ENCODE assay signal across 21 cellular contexts in genomic region chr6:44235891-44236516, GRCh38. TPM values are rescaled to one million over a fixed set of nuclear protein-coding genes. Genes with fewer than 3 reads are reported as not detected.
DNase-seq lines count a peak whose midpoint lies in the region; ATAC-seq and TF ChIP-seq lines count a peak whose summit lies in the region.
"Had no signal": no experiment of that assay in that cellular context is flagged by ENCODE, and none has a peak within 500 bp of the region (broad histone marks: within the 10 kb centered on the region; RNA-seq: fewer than 3 reads in every experiment).

No MANE protein-coding gene starts in this region.

- TF ChIP-seq CTCF in brain (conservative IDR thresholded peaks at IDR 0.05) (no peak), transverse colon (IDR thresholded peaks at IDR 0.05) (no peak)

- no peak for DNase-seq in activated T-cell treated with anti-CD3 and anti-CD28 coated beads, Interleukin-2, amount 50 U/mL, for 4 hours
- DNase-seq in activated T-cell treated with anti-CD3 and anti-CD28 coated beads, Interleukin-2, amount 50 U/mL, for 24 hours: no peak
- DNase-seq in transverse colon (no peak), GDM1 (lab: John Stamatoyannopoulos, UW) (no peak)
- no peak for DNase-seq in stimulated activated CD4-positive, alpha-beta T cell treated with anti-CD3 and anti-CD28 coated beads, Interleukin-2, amount 100 ng/mL, for 48 hours
- DNase-seq: 8988T; activated CD4-positive, alpha-beta T cell treated with anti-CD3 and anti-CD28 coated beads for 48 hours; CD4-positive, CD25-positive, alpha-beta regulatory T cell; H7; hippocampal formation; naive thymus-derived CD4-positive, alpha-beta T cell; NCI-H774; stimulated activated CD4-positive, alpha-beta T cell treated with anti-CD3 and anti-CD28 coated beads, Interleukin-4, amount 100 ng/mL, for 1 hour; T-helper 17 cell had no signal

- intact Hi-C loops in transverse colon (cut with DNase I; ENCODE audit: low total_unique reads): loop anchor here (2.0 to 5.0 kb wide), 2 partner anchors 15 to 64 kb away; no protein-coding TSS in a partner anchor

- H3K27ac ChIP-seq in muscle layer of duodenum (ENCODE audit: low read length) (peak overlapping the region; percentile 75), transverse colon (peak overlapping the region; percentile 62 to 94 (median 92))

- no peaks in the 10 kb centered on the region for H3K27me3 ChIP-seq in muscle layer of duodenum (ENCODE audit: low read depth, low read length)
- no peaks in the 10 kb centered on the region for H3K27me3 ChIP-seq in transverse colon
- H3K27me3 ChIP-seq: adrenal gland had no signal

- peaks cover 21% of the 10 kb centered on the region for H3K4me1 Mint-ChIP-seq in activated T-cell treated with anti-CD3 and anti-CD28 coated beads, Interleukin-2, amount 50 U/mL, for 4 hours (ENCODE audit: low read depth)
- peaks cover 32% of the 10 kb centered on the region for H3K4me1 Mint-ChIP-seq in activated T-cell treated with anti-CD3 and anti-CD28 coated beads, Interleukin-2, amount 50 U/mL, for 24 hours (ENCODE audit: low read depth)
- peaks cover 60% of the 10 kb centered on the region for H3K4me1 Mint-ChIP-seq in brain

- in situ Hi-C loops in transverse colon (cut with MboI; ENCODE audit: low pct_ligation_motif_present in 1 of 4, low pct_unique_long_range_greater_than_20kb in 1 of 4, low sequenced_read_pairs in 3 of 4): loop anchor here in 2 of 4 donors (10.0 kb wide), 2 partner anchors 61 to 71 kb away; no protein-coding TSS in a partner anchor

- H3K4me1 ChIP-seq in muscle layer of duodenum (ENCODE audit: control insufficient read depth in 1 of 2, insufficient read depth in 2 of 2, low read length in 2 of 2) (peaks cover 15 to 59% of the 10 kb centered on the region in 2 donors), transverse colon (peaks cover 32 to 53% (median 39%) of the 10 kb centered on the region in 4 donors)

- no peak for TF ChIP-seq EP300 in transverse colon (IDR thresholded peaks at IDR 0.05; ENCODE audit: low read depth)

- WGBS in transverse colon (ENCODE audit: low coverage in 1 of 2), 2 donors: 90 to 98% methylated on average over 4 to 6 of the region's 6 CpGs

- H3K27me3 Mint-ChIP-seq in activated T-cell treated with anti-CD3 and anti-CD28 coated beads, Interleukin-2, amount 50 U/mL, for 4 hours (ENCODE audit: low read depth): no peaks in the 10 kb centered on the region
- H3K27me3 Mint-ChIP-seq in activated T-cell treated with anti-CD3 and anti-CD28 coated beads, Interleukin-2, amount 50 U/mL, for 24 hours: no peaks in the 10 kb centered on the region
- H3K27me3 Mint-ChIP-seq in brain: peaks cover 4% of the 10 kb centered on the region
- H3K27me3 Mint-ChIP-seq: CD4-positive, CD25-positive, alpha-beta regulatory T cell; naive thymus-derived CD4-positive, alpha-beta T cell; T-helper 17 cell had no signal

- H3K4me3 ChIP-seq in muscle layer of duodenum (ENCODE audit: low read depth in 1 of 2, low read length in 2 of 2): no peak overlapping the region
- H3K4me3 ChIP-seq in transverse colon: no peak overlapping the region
- H3K4me3 ChIP-seq: adrenal gland, coronary artery had no signal

- TF ChIP-seq POLR2A in transverse colon (IDR thresholded peaks at IDR 0.05): no peak

- H3K9me3 ChIP-seq in muscle layer of duodenum (ENCODE audit: control insufficient read depth in 1 of 2, low read length in 2 of 2) (no peaks in the 10 kb centered on the region), transverse colon (no peaks in the 10 kb centered on the region)
- H3K9me3 ChIP-seq: adrenal gland had no signal

- H3K36me3 Mint-ChIP-seq in activated T-cell treated with anti-CD3 and anti-CD28 coated beads, Interleukin-2, amount 50 U/mL, for 4 hours (ENCODE audit: insufficient read depth): peaks cover 17% of the 10 kb centered on the region
- peaks cover 62% of the 10 kb centered on the region for H3K36me3 Mint-ChIP-seq in activated T-cell treated with anti-CD3 and anti-CD28 coated beads, Interleukin-2, amount 50 U/mL, for 24 hours (ENCODE audit: low read depth)
- peaks cover 10% of the 10 kb centered on the region for H3K36me3 Mint-ChIP-seq in brain
- H3K36me3 Mint-ChIP-seq: CD4-positive, CD25-positive, alpha-beta regulatory T cell; naive thymus-derived CD4-positive, alpha-beta T cell had no signal

- ATAC-seq in activated T-cell treated with anti-CD3 and anti-CD28 coated beads, Interleukin-2, amount 50 U/mL, for 4 hours: no peak
- no peak for ATAC-seq in GM18868 (IDR thresholded peaks at IDR 0.05; ENCODE audit: unreplicated experiment)
- ATAC-seq: esophagus mucosa; naive thymus-derived CD4-positive, alpha-beta T cell; T-helper 17 cell had no signal

- no peak overlapping the region for H3K27ac Mint-ChIP-seq in activated T-cell treated with anti-CD3 and anti-CD28 coated beads, Interleukin-2, amount 50 U/mL, for 24 hours
- H3K27ac Mint-ChIP-seq in brain: peak overlapping the region in 3 of 5 experiments; percentile 65 to 94 (median 93)
- H3K27ac Mint-ChIP-seq: naive thymus-derived CD4-positive, alpha-beta T cell; T-helper 17 cell had no signal

- H3K36me3 ChIP-seq in muscle layer of duodenum (ENCODE audit: control insufficient read depth in 1 of 2, insufficient read depth in 2 of 2, low read length in 2 of 2) (peaks cover 4 to 5% of the 10 kb centered on the region in 2 donors), transverse colon (no peaks in the 10 kb centered on the region)

- peak overlapping the region; percentile 24 for H3K4me3 Mint-ChIP-seq in activated T-cell treated with anti-CD3 and anti-CD28 coated beads, Interleukin-2, amount 50 U/mL, for 4 hours
- H3K4me3 Mint-ChIP-seq in activated T-cell treated with anti-CD3 and anti-CD28 coated beads, Interleukin-2, amount 50 U/mL, for 24 hours: no peak overlapping the region
- peak overlapping the region in 2 of 5 experiments; percentile 32 to 35 for H3K4me3 Mint-ChIP-seq in brain
- H3K4me3 Mint-ChIP-seq: T-helper 17 cell had no signal

- no peaks in the 10 kb centered on the region for H3K9me3 Mint-ChIP-seq in activated T-cell treated with anti-CD3 and anti-CD28 coated beads, Interleukin-2, amount 50 U/mL, for 4 hours
- H3K9me3 Mint-ChIP-seq in activated T-cell treated with anti-CD3 and anti-CD28 coated beads, Interleukin-2, amount 50 U/mL, for 24 hours: no peaks in the 10 kb centered on the region
- H3K9me3 Mint-ChIP-seq in brain: peaks cover 0 to 4% (median 0%) of the 10 kb centered on the region in 5 experiments
- H3K9me3 Mint-ChIP-seq: CD4-positive, CD25-positive, alpha-beta regulatory T cell; naive thymus-derived CD4-positive, alpha-beta T cell had no signal

RNA-seq across cellular contexts. Expression of gene HSP90AB1, which starts 10.9 kb away (rescaled TPM):
- total RNA-seq in activated T-cell treated with anti-CD3 and anti-CD28 coated beads, Interleukin-2, amount 50 U/mL, for 4 hours: 1,000 to 10,000 TPM; 3,050 to 3,190 (median 3,088) TPM
- 1,424 TPM for polyA plus RNA-seq in brain (ENCODE audit: insufficient read depth, low read depth, low replicate concordance)
- total RNA-seq in transverse colon: 100 to 1,000 TPM; 105 to 371 (median 242) TPM

RNA-seq across cellular contexts. Expression of gene SLC29A1, which starts 12.6 kb away (rescaled TPM):
- 100 to 1,000 TPM; 165 to 199 (median 181) TPM for total RNA-seq in activated T-cell treated with anti-CD3 and anti-CD28 coated beads, Interleukin-2, amount 50 U/mL, for 4 hours
- 35.6 TPM for polyA plus RNA-seq in brain (ENCODE audit: insufficient read depth, low read depth, low replicate concordance)
- 10 to 100 TPM; 25.1 to 45.2 (median 35.6) TPM for total RNA-seq in transverse colon

RNA-seq across cellular contexts. Expression of gene MYMX, which starts 19.3 kb away (rescaled TPM):
- not detected for total RNA-seq in activated T-cell treated with anti-CD3 and anti-CD28 coated beads, Interleukin-2, amount 50 U/mL, for 4 hours
- not detected for polyA plus RNA-seq in brain (ENCODE audit: insufficient read depth, low read depth, low replicate concordance)
- under 1 TPM in 1 of 4 donors, not detected in 3; 0.95 TPM for total RNA-seq in transverse colon
- total RNA-seq: CD4-positive, CD25-positive, alpha-beta regulatory T cell; naive thymus-derived CD4-positive, alpha-beta T cell; RPMI7951; T-helper 17 cell had no signal
- polyA plus RNA-seq: CD4-positive, CD25-positive, alpha-beta regulatory T cell; naive thymus-derived CD4-positive, alpha-beta T cell had no signal

RNA-seq across cellular contexts. Expression of gene SLC35B2, which starts 21.3 kb away (rescaled TPM):
- total RNA-seq in activated T-cell treated with anti-CD3 and anti-CD28 coated beads, Interleukin-2, amount 50 U/mL, for 4 hours: 10 to 100 TPM; 35.0 to 42.5 (median 40.8) TPM
- polyA plus RNA-seq in brain (ENCODE audit: insufficient read depth, low read depth, low replicate concordance): 68.7 TPM
- 10 to 100 TPM in 3 of 4 donors, 1 to 10 TPM in 1; 9.0 to 36.4 (median 22.5) TPM for total RNA-seq in transverse colon

RNA-seq across cellular contexts. Expression of gene NFKBIE, which starts 29.3 kb away (rescaled TPM):
- 10 to 100 TPM; 30.0 to 36.4 (median 33.1) TPM for total RNA-seq in activated T-cell treated with anti-CD3 and anti-CD28 coated beads, Interleukin-2, amount 50 U/mL, for 4 hours
- 10.8 TPM for polyA plus RNA-seq in brain (ENCODE audit: insufficient read depth, low read depth, low replicate concordance)
- total RNA-seq in transverse colon: 10 to 100 TPM in 3 of 4 donors, 1 to 10 TPM in 1; 2.6 to 67.3 (median 19.0) TPM

Comparison
In these comparisons a context has a peak if more than half of its experiments do, and no peak if none do; other contexts are left out.
1. RNA of gene HSP90AB1, which starts 10.9 kb away (total RNA-seq): 3,050 to 3,190 TPM in activated T-cell treated with anti-CD3 and anti-CD28 coated beads, Interleukin-2, amount 50 U/mL, for 4 hours; 105 to 371 TPM in transverse colon; every median in the first group is over 4 times any median in the second.